1 cellular context compared by ENCODE assay signal in the genomic region with DNA sequence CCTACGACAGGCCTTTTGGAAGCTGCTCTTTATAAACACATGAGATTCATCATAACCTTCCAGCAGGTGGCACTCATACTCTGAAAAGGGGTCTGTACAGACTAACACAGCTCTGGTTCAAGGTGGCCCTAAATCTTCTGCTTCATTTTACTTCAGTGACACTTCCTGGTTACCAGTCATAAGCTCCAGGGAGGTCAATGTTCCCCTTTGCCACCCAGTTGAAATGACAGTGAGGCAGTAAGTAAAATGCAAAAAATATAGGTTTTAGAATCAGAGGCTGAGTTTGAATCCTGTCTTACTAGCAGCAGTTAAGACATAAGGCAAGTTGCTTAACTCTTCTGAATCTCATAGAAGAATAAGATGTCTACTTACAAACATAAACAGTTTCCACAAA.
TF ChIP-seq lines count a peak whose summit lies in the region.

No MANE protein-coding gene starts in this region.

TF ChIP-seq in H1, 55 proteins besides CTCF, POLR2A, EP300 and RAD21 (continued from another document):
- TF ChIP-seq, protein P1, sequence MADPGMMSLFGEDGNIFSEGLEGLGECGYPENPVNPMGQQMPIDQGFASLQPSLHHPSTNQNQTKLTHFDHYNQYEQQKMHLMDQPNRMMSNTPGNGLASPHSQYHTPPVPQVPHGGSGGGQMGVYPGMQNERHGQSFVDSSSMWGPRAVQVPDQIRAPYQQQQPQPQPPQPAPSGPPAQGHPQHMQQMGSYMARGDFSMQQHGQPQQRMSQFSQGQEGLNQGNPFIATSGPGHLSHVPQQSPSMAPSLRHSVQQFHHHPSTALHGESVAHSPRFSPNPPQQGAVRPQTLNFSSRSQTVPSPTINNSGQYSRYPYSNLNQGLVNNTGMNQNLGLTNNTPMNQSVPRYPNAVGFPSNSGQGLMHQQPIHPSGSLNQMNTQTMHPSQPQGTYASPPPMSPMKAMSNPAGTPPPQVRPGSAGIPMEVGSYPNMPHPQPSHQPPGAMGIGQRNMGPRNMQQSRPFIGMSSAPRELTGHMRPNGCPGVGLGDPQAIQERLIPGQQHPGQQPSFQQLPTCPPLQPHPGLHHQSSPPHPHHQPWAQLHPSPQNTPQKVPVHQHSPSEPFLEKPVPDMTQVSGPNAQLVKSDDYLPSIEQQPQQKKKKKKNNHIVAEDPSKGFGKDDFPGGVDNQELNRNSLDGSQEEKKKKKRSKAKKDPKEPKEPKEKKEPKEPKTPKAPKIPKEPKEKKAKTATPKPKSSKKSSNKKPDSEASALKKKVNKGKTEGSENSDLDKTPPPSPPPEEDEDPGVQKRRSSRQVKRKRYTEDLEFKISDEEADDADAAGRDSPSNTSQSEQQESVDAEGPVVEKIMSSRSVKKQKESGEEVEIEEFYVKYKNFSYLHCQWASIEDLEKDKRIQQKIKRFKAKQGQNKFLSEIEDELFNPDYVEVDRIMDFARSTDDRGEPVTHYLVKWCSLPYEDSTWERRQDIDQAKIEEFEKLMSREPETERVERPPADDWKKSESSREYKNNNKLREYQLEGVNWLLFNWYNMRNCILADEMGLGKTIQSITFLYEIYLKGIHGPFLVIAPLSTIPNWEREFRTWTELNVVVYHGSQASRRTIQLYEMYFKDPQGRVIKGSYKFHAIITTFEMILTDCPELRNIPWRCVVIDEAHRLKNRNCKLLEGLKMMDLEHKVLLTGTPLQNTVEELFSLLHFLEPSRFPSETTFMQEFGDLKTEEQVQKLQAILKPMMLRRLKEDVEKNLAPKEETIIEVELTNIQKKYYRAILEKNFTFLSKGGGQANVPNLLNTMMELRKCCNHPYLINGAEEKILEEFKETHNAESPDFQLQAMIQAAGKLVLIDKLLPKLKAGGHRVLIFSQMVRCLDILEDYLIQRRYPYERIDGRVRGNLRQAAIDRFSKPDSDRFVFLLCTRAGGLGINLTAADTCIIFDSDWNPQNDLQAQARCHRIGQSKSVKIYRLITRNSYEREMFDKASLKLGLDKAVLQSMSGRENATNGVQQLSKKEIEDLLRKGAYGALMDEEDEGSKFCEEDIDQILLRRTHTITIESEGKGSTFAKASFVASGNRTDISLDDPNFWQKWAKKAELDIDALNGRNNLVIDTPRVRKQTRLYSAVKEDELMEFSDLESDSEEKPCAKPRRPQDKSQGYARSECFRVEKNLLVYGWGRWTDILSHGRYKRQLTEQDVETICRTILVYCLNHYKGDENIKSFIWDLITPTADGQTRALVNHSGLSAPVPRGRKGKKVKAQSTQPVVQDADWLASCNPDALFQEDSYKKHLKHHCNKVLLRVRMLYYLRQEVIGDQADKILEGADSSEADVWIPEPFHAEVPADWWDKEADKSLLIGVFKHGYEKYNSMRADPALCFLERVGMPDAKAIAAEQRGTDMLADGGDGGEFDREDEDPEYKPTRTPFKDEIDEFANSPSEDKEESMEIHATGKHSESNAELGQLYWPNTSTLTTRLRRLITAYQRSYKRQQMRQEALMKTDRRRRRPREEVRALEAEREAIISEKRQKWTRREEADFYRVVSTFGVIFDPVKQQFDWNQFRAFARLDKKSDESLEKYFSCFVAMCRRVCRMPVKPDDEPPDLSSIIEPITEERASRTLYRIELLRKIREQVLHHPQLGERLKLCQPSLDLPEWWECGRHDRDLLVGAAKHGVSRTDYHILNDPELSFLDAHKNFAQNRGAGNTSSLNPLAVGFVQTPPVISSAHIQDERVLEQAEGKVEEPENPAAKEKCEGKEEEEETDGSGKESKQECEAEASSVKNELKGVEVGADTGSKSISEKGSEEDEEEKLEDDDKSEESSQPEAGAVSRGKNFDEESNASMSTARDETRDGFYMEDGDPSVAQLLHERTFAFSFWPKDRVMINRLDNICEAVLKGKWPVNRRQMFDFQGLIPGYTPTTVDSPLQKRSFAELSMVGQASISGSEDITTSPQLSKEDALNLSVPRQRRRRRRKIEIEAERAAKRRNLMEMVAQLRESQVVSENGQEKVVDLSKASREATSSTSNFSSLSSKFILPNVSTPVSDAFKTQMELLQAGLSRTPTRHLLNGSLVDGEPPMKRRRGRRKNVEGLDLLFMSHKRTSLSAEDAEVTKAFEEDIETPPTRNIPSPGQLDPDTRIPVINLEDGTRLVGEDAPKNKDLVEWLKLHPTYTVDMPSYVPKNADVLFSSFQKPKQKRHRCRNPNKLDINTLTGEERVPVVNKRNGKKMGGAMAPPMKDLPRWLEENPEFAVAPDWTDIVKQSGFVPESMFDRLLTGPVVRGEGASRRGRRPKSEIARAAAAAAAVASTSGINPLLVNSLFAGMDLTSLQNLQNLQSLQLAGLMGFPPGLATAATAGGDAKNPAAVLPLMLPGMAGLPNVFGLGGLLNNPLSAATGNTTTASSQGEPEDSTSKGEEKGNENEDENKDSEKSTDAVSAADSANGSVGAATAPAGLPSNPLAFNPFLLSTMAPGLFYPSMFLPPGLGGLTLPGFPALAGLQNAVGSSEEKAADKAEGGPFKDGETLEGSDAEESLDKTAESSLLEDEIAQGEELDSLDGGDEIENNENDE (IDR thresholded peaks at IDR 0.05; ENCODE audit: insufficient replicate concordance, low read length) = no peak
- TF ChIP-seq SRF (IDR thresholded peaks at IDR 0.05; ENCODE audit: low read depth, low read length) = no peak
- TF ChIP-seq CHD2 (IDR thresholded peaks at IDR 0.05; ENCODE audit: low read length) = no peak
- TF ChIP-seq JUND (IDR thresholded peaks at IDR 0.05; ENCODE audit: low read length) = no peak
- TF ChIP-seq HDAC6 (IDR thresholded peaks at IDR 0.05; ENCODE audit: low read depth, low read length) = no peak
- no peak for TF ChIP-seq SP2 (IDR thresholded peaks at IDR 0.05; ENCODE audit: low read length)
- no peak for TF ChIP-seq FOSL1 (IDR thresholded peaks at IDR 0.05; ENCODE audit: insufficient read depth, low read depth, low read length)
- no peak for TF ChIP-seq GTF2F1 (IDR thresholded peaks at IDR 0.05; ENCODE audit: borderline replicate concordance, low read depth, low read length)
- TF ChIP-seq BCL11A (IDR thresholded peaks at IDR 0.05; ENCODE audit: low read depth in 2 of 2, low read length in 2 of 2) = no peak
